28 cellular contexts compared by ENCODE assay signal in the genomic region with DNA sequence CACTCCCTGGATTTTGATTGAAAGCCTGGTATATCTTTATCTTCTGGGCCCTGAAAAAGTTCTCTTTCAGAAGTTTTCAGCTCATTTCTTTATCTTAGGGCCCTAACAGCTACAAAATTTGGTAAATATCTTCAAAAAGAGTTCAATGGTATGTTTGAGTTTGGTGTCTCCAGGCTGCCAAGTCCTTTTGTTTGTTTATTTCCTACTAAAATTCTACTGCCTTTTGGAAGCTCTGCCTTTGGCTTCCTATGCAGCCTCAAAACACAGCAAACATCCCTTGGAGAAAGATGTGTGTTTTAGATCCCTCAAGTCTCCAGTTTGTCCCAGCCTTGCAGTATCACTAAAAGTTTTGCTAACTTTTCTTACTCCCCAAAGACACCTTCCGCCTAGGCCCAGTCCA.
"Had no signal": no experiment of that assay in that cellular context is flagged by ENCODE, and none has a peak within 500 bp of the region (broad histone marks: within the 10 kb centered on the region; RNA-seq: fewer than 3 reads in every experiment).

No MANE protein-coding gene starts in this region.

- H3K9me3 ChIP-seq: adrenal gland, body of pancreas had no signal

- H3K4me3 ChIP-seq: adrenal gland, body of pancreas had no signal

- H3K4me1 Mint-ChIP-seq: activated CD4-positive, alpha-beta T cell treated with anti-CD3 and anti-CD28 coated beads for 36 hours; activated CD4-positive, alpha-beta T cell treated with anti-CD3 and anti-CD28 coated beads, Interleukin-2, amount 10 ng/mL, durations not matched to agents 24 days and 14 days; activated CD8-positive, alpha-beta memory T cell treated with anti-CD3 and anti-CD28 coated beads, Interleukin-2, amount 10 ng/mL, durations not matched to agents 7 days and 5 days; activated naive CD4-positive, alpha-beta T cell treated with anti-CD3 and anti-CD28 coated beads, Interleukin-2, amount 50 U/mL, for 24 hours; activated naive CD8-positive, alpha-beta T cell treated with anti-CD3 and anti-CD28 coated beads for 36 hours; activated naive CD8-positive, alpha-beta T cell treated with anti-CD3 and anti-CD28 coated beads, Interleukin-2, amount 50 U/mL, for 24 hours; central memory CD8-positive, alpha-beta T cell had no signal

- H3K36me3 Mint-ChIP-seq: activated CD4-positive, alpha-beta memory T cell treated with anti-CD3 and anti-CD28 coated beads for 36 hours; activated CD8-positive, alpha-beta memory T cell treated with anti-CD3 and anti-CD28 coated beads, Interleukin-2, amount 10 ng/mL, durations not matched to agents 7 days and 5 days; activated naive CD4-positive, alpha-beta T cell treated with anti-CD3 and anti-CD28 coated beads, Interleukin-2, amount 50 U/mL, for 24 hours; activated naive CD8-positive, alpha-beta T cell treated with anti-CD3 and anti-CD28 coated beads for 36 hours had no signal

- H3K36me3 ChIP-seq: adrenal gland had no signal

- H3K4me3 Mint-ChIP-seq: activated CD4-positive, alpha-beta memory T cell treated with anti-CD3 and anti-CD28 coated beads for 36 hours; activated CD4-positive, alpha-beta T cell treated with anti-CD3 and anti-CD28 coated beads for 36 hours; activated CD4-positive, alpha-beta T cell treated with anti-CD3 and anti-CD28 coated beads, Interleukin-2, amount 10 ng/mL, durations not matched to agents 24 days and 14 days; activated CD8-positive, alpha-beta memory T cell treated with anti-CD3 and anti-CD28 coated beads, Interleukin-2, amount 10 ng/mL, durations not matched to agents 7 days and 5 days; activated CD8-positive, alpha-beta T cell treated with anti-CD3 and anti-CD28 coated beads, Interleukin-2, amount 10 ng/mL, durations not matched to agents 7 days and 5 days; activated naive CD4-positive, alpha-beta T cell treated with anti-CD3 and anti-CD28 coated beads for 36 hours; activated naive CD4-positive, alpha-beta T cell treated with anti-CD3 and anti-CD28 coated beads, Interleukin-2, amount 50 U/mL, for 24 hours; activated naive CD8-positive, alpha-beta T cell treated with anti-CD3 and anti-CD28 coated beads for 36 hours; activated naive CD8-positive, alpha-beta T cell treated with anti-CD3 and anti-CD28 coated beads, Interleukin-2, amount 50 U/mL, for 24 hours; activated T-helper 1 cell treated with anti-CD3 and anti-CD28 coated beads, Interleukin-12 subunit alpha, Interleukin-12 subunit beta, Interleukin-2, Interleukin-4 antibody, amounts not matched to agents 30 ng/mL and 10 ng/mL and 1 ng/mL, durations not matched to agents 14 hours and 24 hours and 36 hours; central memory CD8-positive, alpha-beta T cell had no signal

- H3K9me3 Mint-ChIP-seq: activated CD4-positive, alpha-beta memory T cell treated with anti-CD3 and anti-CD28 coated beads for 36 hours; activated CD4-positive, alpha-beta T cell treated with anti-CD3 and anti-CD28 coated beads, Interleukin-2, amount 10 ng/mL, durations not matched to agents 24 days and 14 days; activated naive CD4-positive, alpha-beta T cell treated with anti-CD3 and anti-CD28 coated beads for 36 hours; activated naive CD4-positive, alpha-beta T cell treated with anti-CD3 and anti-CD28 coated beads, Interleukin-2, amount 50 U/mL, for 24 hours; activated T-helper 1 cell treated with anti-CD3 and anti-CD28 coated beads, Interleukin-12 subunit alpha, Interleukin-12 subunit beta, Interleukin-2, Interleukin-4 antibody, amounts not matched to agents 30 ng/mL and 10 ng/mL and 1 ng/mL, durations not matched to agents 14 hours and 24 hours and 36 hours; activated T-helper 2 cell treated with anti-CD3 and anti-CD28 coated beads, Interferon-gamma antibody, Interleukin-2, Interleukin-4, amounts not matched to agents 10 μg/mL and 5 μg/mL and 100 μg/mL, durations not matched to agents 14 hours and 24 hours and 36 hours had no signal

- H3K27me3 Mint-ChIP-seq: activated CD4-positive, alpha-beta memory T cell treated with anti-CD3 and anti-CD28 coated beads for 36 hours; activated CD4-positive, alpha-beta T cell treated with anti-CD3 and anti-CD28 coated beads for 36 hours; activated CD4-positive, alpha-beta T cell treated with anti-CD3 and anti-CD28 coated beads, Interleukin-2, amount 10 ng/mL, durations not matched to agents 24 days and 14 days; activated CD8-positive, alpha-beta memory T cell treated with anti-CD3 and anti-CD28 coated beads, Interleukin-2, amount 10 ng/mL, durations not matched to agents 7 days and 5 days; activated naive CD4-positive, alpha-beta T cell treated with anti-CD3 and anti-CD28 coated beads, Interleukin-2, amount 50 U/mL, for 24 hours; activated naive CD8-positive, alpha-beta T cell treated with anti-CD3 and anti-CD28 coated beads for 36 hours; central memory CD8-positive, alpha-beta T cell had no signal

- DNase-seq: activated CD4-positive, alpha-beta memory T cell treated with anti-CD3 and anti-CD28 coated beads for 36 hours; activated CD4-positive, alpha-beta T cell treated with anti-CD3 and anti-CD28 coated beads for 36 hours; activated CD4-positive, alpha-beta T cell treated with anti-CD3 and anti-CD28 coated beads, Interleukin-2, amount 10 ng/mL, durations not matched to agents 24 days and 14 days; activated CD4-positive, CD25-positive, alpha-beta regulatory T cell; activated CD4-positive, CD25-positive, alpha-beta regulatory T cell treated with anti-CD3 and anti-CD28 coated beads, Interleukin-2, amount 50 U/mL, for 72 hours; activated CD8-positive, alpha-beta memory T cell treated with anti-CD3 and anti-CD28 coated beads, Interleukin-2, amount 10 ng/mL, durations not matched to agents 7 days and 5 days; activated CD8-positive, alpha-beta memory T cell treated with anti-CD3 and anti-CD28 coated beads, Interleukin-2, amount 50 U/mL, for 4 hours; activated CD8-positive, alpha-beta T cell treated with anti-CD3 and anti-CD28 coated beads, Interleukin-2, amount 10 ng/mL, durations not matched to agents 7 days and 5 days; activated effector memory CD4-positive, alpha-beta T cell treated with anti-CD3 and anti-CD28 coated beads, Interleukin-2, amount 50 U/mL, for 16 hours; activated naive CD4-positive, alpha-beta T cell treated with anti-CD3 and anti-CD28 coated beads for 36 hours; activated naive CD8-positive, alpha-beta T cell treated with anti-CD3 and anti-CD28 coated beads for 36 hours; activated naive CD8-positive, alpha-beta T cell treated with anti-CD3 and anti-CD28 coated beads, Interleukin-2, amount 50 U/mL, for 24 hours; activated T-cell treated with anti-CD3 and anti-CD28 coated beads, Interleukin-2, amount 50 U/mL, for 1 hour; activated T-cell treated with anti-CD3 and anti-CD28 coated beads, Interleukin-2, amount 50 U/mL, for 48 hours; adrenal gland; amygdala; aorta; body of pancreas; cortex of kidney; dermis blood vessel endothelial cell; effector CD8-positive, alpha-beta T cell; foreskin fibroblast; head of caudate nucleus; T-helper 2 cell had no signal

- H3K27me3 ChIP-seq: adrenal gland, body of pancreas had no signal

- H3K4me1 ChIP-seq: adrenal gland had no signal

- H3K27ac ChIP-seq: adrenal gland, body of pancreas had no signal

- H3K27ac Mint-ChIP-seq: activated CD4-positive, alpha-beta memory T cell treated with anti-CD3 and anti-CD28 coated beads for 36 hours; activated CD4-positive, alpha-beta T cell treated with anti-CD3 and anti-CD28 coated beads for 36 hours; activated CD4-positive, alpha-beta T cell treated with anti-CD3 and anti-CD28 coated beads, Interleukin-2, amount 10 ng/mL, durations not matched to agents 24 days and 14 days; activated CD8-positive, alpha-beta memory T cell treated with anti-CD3 and anti-CD28 coated beads, Interleukin-2, amount 10 ng/mL, durations not matched to agents 7 days and 5 days; activated CD8-positive, alpha-beta T cell treated with anti-CD3 and anti-CD28 coated beads, Interleukin-2, amount 10 ng/mL, durations not matched to agents 7 days and 5 days; activated naive CD4-positive, alpha-beta T cell treated with anti-CD3 and anti-CD28 coated beads for 36 hours; activated naive CD4-positive, alpha-beta T cell treated with anti-CD3 and anti-CD28 coated beads, Interleukin-2, amount 50 U/mL, for 24 hours; activated naive CD8-positive, alpha-beta T cell treated with anti-CD3 and anti-CD28 coated beads for 36 hours; activated naive CD8-positive, alpha-beta T cell treated with anti-CD3 and anti-CD28 coated beads, Interleukin-2, amount 50 U/mL, for 24 hours; activated T-helper 1 cell treated with anti-CD3 and anti-CD28 coated beads, Interleukin-12 subunit alpha, Interleukin-12 subunit beta, Interleukin-2, Interleukin-4 antibody, amounts not matched to agents 30 ng/mL and 10 ng/mL and 1 ng/mL, durations not matched to agents 14 hours and 24 hours and 36 hours; activated T-helper 2 cell treated with anti-CD3 and anti-CD28 coated beads, Interferon-gamma antibody, Interleukin-2, Interleukin-4, amounts not matched to agents 10 μg/mL and 5 μg/mL and 100 μg/mL, durations not matched to agents 14 hours and 24 hours and 36 hours had no signal
